19 cellular contexts compared by ENCODE assay signal in genomic region chr9:77810637-77811119, GRCh38.
"Had no signal": no experiment of that assay in that cellular context is flagged by ENCODE, and none has a peak within 500 bp of the region (broad histone marks: within the 10 kb centered on the region; RNA-seq: fewer than 3 reads in every experiment).

No MANE protein-coding gene starts in this region.

- H3K4me1 ChIP-seq: colonic mucosa had no signal

- H3K4me1 Mint-ChIP-seq: stimulated activated naive B cell treated with anti-CD40 and anti-IgM and Interleukin-4, amounts not matched to agents 10 μg/mL and 1 μg/mL and 100 μg/mL, for 72 hours had no signal

- H3K9me3 Mint-ChIP-seq: endodermal cell; stimulated activated naive B cell treated with anti-CD40 and anti-IgM and Interleukin-4, amounts not matched to agents 10 μg/mL and 1 μg/mL and 100 μg/mL, for 72 hours; stimulated activated naive CD8-positive, alpha-beta T cell treated with anti-CD3 and anti-CD28 coated beads, Interleukin-15, amount 100 ng/mL, for 72 hours had no signal

- H3K27me3 ChIP-seq: colonic mucosa, foreskin keratinocyte, neutrophil, spleen, transverse colon had no signal

- H3K9me3 ChIP-seq: colonic mucosa, neutrophil, spleen, thoracic aorta, transverse colon had no signal

- H3K4me3 Mint-ChIP-seq: endodermal cell; naive thymus-derived CD4-positive, alpha-beta T cell; stimulated activated naive B cell treated with anti-CD40 and anti-IgM and Interleukin-4, amounts not matched to agents 10 μg/mL and 1 μg/mL and 100 μg/mL, for 72 hours; stimulated activated naive CD8-positive, alpha-beta T cell treated with anti-CD3 and anti-CD28 coated beads, Interleukin-15, amount 100 ng/mL, for 72 hours had no signal

- ATAC-seq: foreskin keratinocyte; naive thymus-derived CD4-positive, alpha-beta T cell; sciatic nerve; stimulated activated naive B cell treated with anti-CD40 and anti-IgM and Interleukin-4, amounts not matched to agents 10 μg/mL and 1 μg/mL and 100 μg/mL, for 72 hours; stimulated activated naive CD8-positive, alpha-beta T cell treated with anti-CD3 and anti-CD28 coated beads, Interleukin-15, amount 100 ng/mL, for 72 hours had no signal

- H3K4me3 ChIP-seq: colonic mucosa, spleen, thoracic aorta, transverse colon had no signal

- H3K27me3 Mint-ChIP-seq: naive thymus-derived CD4-positive, alpha-beta T cell; stimulated activated naive B cell treated with anti-CD40 and anti-IgM and Interleukin-4, amounts not matched to agents 10 μg/mL and 1 μg/mL and 100 μg/mL, for 72 hours; stimulated activated naive CD8-positive, alpha-beta T cell treated with anti-CD3 and anti-CD28 coated beads, Interleukin-15, amount 100 ng/mL, for 72 hours had no signal

- DNase-seq: colonic mucosa; dermis blood vessel endothelial cell; effector CD4-positive, alpha-beta T cell; endodermal cell; erythroblast; foreskin keratinocyte; kidney; mesendoderm; naive thymus-derived CD4-positive, alpha-beta T cell; posterior cingulate gyrus; spleen; stimulated activated CD4-positive, alpha-beta T cell treated with anti-CD3 and anti-CD28 coated beads, Interleukin-2, amount 100 ng/mL, for 24 hours; stimulated activated CD4-positive, alpha-beta T cell treated with anti-CD3 and anti-CD28 coated beads, Interleukin-4, amount 100 ng/mL, for 4 hours; stimulated activated naive B cell treated with anti-CD40 and anti-IgM and Interleukin-4, amounts not matched to agents 10 μg/mL and 1 μg/mL and 100 μg/mL, for 72 hours; stimulated activated naive CD8-positive, alpha-beta T cell treated with anti-CD3 and anti-CD28 coated beads, Interleukin-15, amount 100 ng/mL, for 72 hours; transverse colon had no signal

- H3K36me3 Mint-ChIP-seq: stimulated activated naive B cell treated with anti-CD40 and anti-IgM and Interleukin-4, amounts not matched to agents 10 μg/mL and 1 μg/mL and 100 μg/mL, for 72 hours had no signal

- H3K36me3 ChIP-seq: colonic mucosa, thoracic aorta, transverse colon had no signal

- H3K27ac Mint-ChIP-seq: endodermal cell; stimulated activated naive B cell treated with anti-CD40 and anti-IgM and Interleukin-4, amounts not matched to agents 10 μg/mL and 1 μg/mL and 100 μg/mL, for 72 hours had no signal

- H3K27ac ChIP-seq: colonic mucosa, foreskin keratinocyte, neutrophil, spleen, thoracic aorta had no signal
